ENCODE assay signal across 1 cellular context in genomic region chr11:67058506-67058905, GRCh38.
TF ChIP-seq lines count a peak whose summit lies in the region.

No MANE protein-coding gene starts in this region.

TF ChIP-seq in H1, 55 proteins besides CTCF, POLR2A, EP300 and RAD21:
- TF ChIP-seq MAX (IDR thresholded peaks at IDR 0.05) (no peak), CHD2 (IDR thresholded peaks at IDR 0.05; ENCODE audit: low read length) (no peak), SP1 (IDR thresholded peaks at IDR 0.05; ENCODE audit: low read depth, low read length) (no peak), SAP30 (IDR thresholded peaks at IDR 0.05; ENCODE audit: insufficient read depth, insufficient replicate concordance, low read length) (no peak), TCF12 (IDR thresholded peaks at IDR 0.05; ENCODE audit: low read depth, low read length) (no peak), MAFK (IDR thresholded peaks at IDR 0.05; ENCODE audit: low read depth, low read length) (no peak), CHD7 (IDR thresholded peaks at IDR 0.05; ENCODE audit: insufficient replicate concordance, low read length) (no peak), SRF (IDR thresholded peaks at IDR 0.05; ENCODE audit: low read depth, low read length) (no peak), CEBPB (IDR thresholded peaks at IDR 0.05; ENCODE audit: low read depth, low read length) (no peak)
